In genomic region chr9:127763918-127764384, GRCh38 we compare ENCODE assay signal across 8 cellular contexts. TPM values are rescaled to one million over a fixed set of nuclear protein-coding genes. Genes with fewer than 3 reads are reported as not detected.
DNase-seq lines count a peak whose midpoint lies in the region; ATAC-seq and TF ChIP-seq lines count a peak whose summit lies in the region.

No MANE protein-coding gene starts in this region.

- H3K27ac ChIP-seq in A673 (ENCODE audit: low read depth, low read length, poor library complexity, severe bottlenecking), result no peak overlapping the region
- no peak overlapping the region for H3K27ac ChIP-seq in GM23248
- peak overlapping the region; percentile 73 to 97 (median 88) for H3K27ac ChIP-seq in heart right ventricle

- TF ChIP-seq CTCF in A673 (conservative IDR thresholded peaks at IDR 0.05; ENCODE audit: low read depth, low read length), result peak; percentile 45
- TF ChIP-seq CTCF in heart right ventricle (IDR thresholded peaks at IDR 0.05), result peak; percentile 20 to 66 (median 55)

- POLR2A ChIA-PET in A673 (lab: Charles Lee; ENCODE audit: low non-redundant PET), result no interaction called here
- POLR2A ChIA-PET in activated CD8-positive, alpha-beta T cell treated with anti-CD3 and anti-CD28 coated beads, Interleukin-2, amount 10 ng/mL, durations not matched to agents 7 days and 5 days (lab: Charles Lee), result interaction anchor here (0.7 to 1.0 kb wide), 2 partner anchors 22 to 54 kb away, joined by 4 read pairs; partner anchors contain the start of gene CDK9

- H3K9me3 Mint-ChIP-seq in activated CD8-positive, alpha-beta T cell treated with anti-CD3 and anti-CD28 coated beads, Interleukin-2, amount 10 ng/mL, durations not matched to agents 7 days and 5 days (ENCODE audit: insufficient read depth), result no peaks in the 10 kb centered on the region
- no peaks in the 10 kb centered on the region for H3K9me3 Mint-ChIP-seq in stimulated activated effector memory CD8-positive, alpha-beta T cell treated with anti-CD3 and anti-CD28 coated beads, Interleukin-12 subunit alpha, Interleukin-12 subunit beta, amount 100 ng/mL, for 72 hours

- no peaks in the 10 kb centered on the region for H3F3A ChIP-seq in GM23248 (ENCODE audit: insufficient read depth)

- no peaks in the 10 kb centered on the region for H3K27me3 Mint-ChIP-seq in activated CD8-positive, alpha-beta T cell treated with anti-CD3 and anti-CD28 coated beads, Interleukin-2, amount 10 ng/mL, durations not matched to agents 7 days and 5 days (ENCODE audit: low read depth)

- H3K4me3 ChIP-seq in A673 (ENCODE audit: low read depth, low read length, poor library complexity, severe bottlenecking) (no peak overlapping the region), GM23248 (no peak overlapping the region), heart right ventricle (peak overlapping the region in 1 of 10 donors; percentile 54)

- H3K4me2 ChIP-seq in GM23248 (ENCODE audit: unreplicated experiment), result no peak overlapping the region

- H3K79me2 ChIP-seq in GM23248 (ENCODE audit: insufficient read depth), result no peaks in the 10 kb centered on the region

- no peak overlapping the region for H3K4me3 Mint-ChIP-seq in activated CD8-positive, alpha-beta T cell treated with anti-CD3 and anti-CD28 coated beads, Interleukin-2, amount 10 ng/mL, durations not matched to agents 7 days and 5 days
- H3K4me3 Mint-ChIP-seq in stimulated activated effector memory CD8-positive, alpha-beta T cell treated with anti-CD3 and anti-CD28 coated beads, Interleukin-12 subunit alpha, Interleukin-12 subunit beta, amount 100 ng/mL, for 72 hours, result no peak overlapping the region

- peak; percentile 45 for ATAC-seq in activated CD8-positive, alpha-beta T cell treated with anti-CD3 and anti-CD28 coated beads, Interleukin-2, amount 10 ng/mL, durations not matched to agents 7 days and 5 days
- peak; percentile 60 to 86 (median 76) for ATAC-seq in heart right ventricle
- ATAC-seq in stimulated activated effector memory CD8-positive, alpha-beta T cell treated with anti-CD3 and anti-CD28 coated beads, Interleukin-12 subunit alpha, Interleukin-12 subunit beta, amount 100 ng/mL, for 72 hours, result peak; percentile 74

- no peak overlapping the region for H2AFZ ChIP-seq in GM23248

- no peaks in the 10 kb centered on the region for H4K20me1 ChIP-seq in GM23248 (ENCODE audit: insufficient read depth)

- H3K36me3 Mint-ChIP-seq in activated CD8-positive, alpha-beta T cell treated with anti-CD3 and anti-CD28 coated beads, Interleukin-2, amount 10 ng/mL, durations not matched to agents 7 days and 5 days (ENCODE audit: low read depth), result peaks cover 76% of the 10 kb centered on the region
- H3K36me3 Mint-ChIP-seq in stimulated activated effector memory CD8-positive, alpha-beta T cell treated with anti-CD3 and anti-CD28 coated beads, Interleukin-12 subunit alpha, Interleukin-12 subunit beta, amount 100 ng/mL, for 72 hours, result peaks cover 94% of the 10 kb centered on the region

- H3K4me1 Mint-ChIP-seq in activated CD8-positive, alpha-beta T cell treated with anti-CD3 and anti-CD28 coated beads, Interleukin-2, amount 10 ng/mL, durations not matched to agents 7 days and 5 days (ENCODE audit: low read depth), result peaks cover 58% of the 10 kb centered on the region
- peaks cover 69% of the 10 kb centered on the region for H3K4me1 Mint-ChIP-seq in stimulated activated effector memory CD8-positive, alpha-beta T cell treated with anti-CD3 and anti-CD28 coated beads, Interleukin-12 subunit alpha, Interleukin-12 subunit beta, amount 100 ng/mL, for 72 hours

- H3K27me3 ChIP-seq in A673 (replicated peaks; ENCODE audit: insufficient read depth, low read depth, low read length, poor library complexity) (no peaks in the 10 kb centered on the region), GM23248 (replicated peaks; ENCODE audit: insufficient read depth) (peaks cover 4% of the 10 kb centered on the region; the same call in 1 of the 2 replicates), heart right ventricle (peaks cover 0 to 4% (median 0%) of the 10 kb centered on the region in 7 donors)

- no TSS peak for BruUV-seq in A673 (replicated peaks; lab: Mats Ljungman, UMichigan)

- WGBS in GM23248 (ENCODE audit: low coverage in 1 of 2, low lambda C conversion rate in 2 of 2, missing lambda C conversion rate in 2 of 2), 2 experiments, result 26 to 27% methylated on average over 7 of the region's 7 CpGs
- 30 to 37% methylated on average over 7 of the region's 7 CpGs for WGBS in heart right ventricle, 2 donors

- no peaks in the 10 kb centered on the region for H3K9me3 ChIP-seq in A673 (ENCODE audit: low read depth, low read length, poor library complexity, severe bottlenecking)
- no peaks in the 10 kb centered on the region for H3K9me3 ChIP-seq in GM23248 (ENCODE audit: low read depth)
- H3K9me3 ChIP-seq in heart right ventricle, result no peaks in the 10 kb centered on the region

- H3K9me2 ChIP-seq in GM23248 (ENCODE audit: insufficient read depth), result no peaks in the 10 kb centered on the region

- H3K36me3 ChIP-seq in A673 (ENCODE audit: insufficient read depth, low read length, poor library complexity, severe bottlenecking), result no peaks in the 10 kb centered on the region
- H3K36me3 ChIP-seq in GM23248 (ENCODE audit: low read depth), result no peaks in the 10 kb centered on the region
- peaks cover 0 to 42% (median 0%) of the 10 kb centered on the region in 9 donors for H3K36me3 ChIP-seq in heart right ventricle

- intact Hi-C loops in A673 (cut with micrococcal nuclease; ENCODE audit: unreplicated experiment) (no loop called here), heart right ventricle (cut with DNase I) (loop anchor here in 1 of 10 donors (5.0 kb wide), 1 partner anchor 93 kb away; no protein-coding TSS in a partner anchor)

- in situ Hi-C loops in GM23248 (cut with MboI), result no loop called here

- CTCF ChIA-PET in A673 (lab: Charles Lee), result no interaction called here
- CTCF ChIA-PET in activated CD8-positive, alpha-beta T cell treated with anti-CD3 and anti-CD28 coated beads, Interleukin-2, amount 10 ng/mL, durations not matched to agents 7 days and 5 days (lab: Charles Lee), result interaction anchor here (0.9 to 11.1 kb wide), 8 partner anchors 15 to 158 kb away, joined by 3 to 102 read pairs (median 4); partner anchors contain the start of genes CDK9, ENG and TOR2A

- DNase-seq in A673 (ENCODE audit: low spot score) (no peak), GM23248 (peak; percentile 21), heart right ventricle (peak; percentile 73 to 85), SIG-M5 treated with dmso at 0.1 percent for 504 hours (lab: John Stamatoyannopoulos, UW; ENCODE audit: unreplicated experiment) (no peak), NCI-H1048 (lab: John Stamatoyannopoulos, UW) (no peak), NCI-H2107 (lab: John Stamatoyannopoulos, UW) (no peak)
- DNase-seq in activated CD8-positive, alpha-beta T cell treated with anti-CD3 and anti-CD28 coated beads, Interleukin-2, amount 10 ng/mL, durations not matched to agents 7 days and 5 days, result peak; percentile 42
- no peak for DNase-seq in stimulated activated effector memory CD8-positive, alpha-beta T cell treated with anti-CD3 and anti-CD28 coated beads, Interleukin-12 subunit alpha, Interleukin-12 subunit beta, amount 100 ng/mL, for 72 hours (ENCODE audit: low spot score in 2 of 2)

- H3K27ac Mint-ChIP-seq in activated CD8-positive, alpha-beta T cell treated with anti-CD3 and anti-CD28 coated beads, Interleukin-2, amount 10 ng/mL, durations not matched to agents 7 days and 5 days, result peak overlapping the region; percentile 57
- H3K27ac Mint-ChIP-seq in stimulated activated effector memory CD8-positive, alpha-beta T cell treated with anti-CD3 and anti-CD28 coated beads, Interleukin-12 subunit alpha, Interleukin-12 subunit beta, amount 100 ng/mL, for 72 hours, result peak overlapping the region; percentile 85

- no peak overlapping the region for H3K9ac ChIP-seq in GM23248

- H3K4me1 ChIP-seq in A673 (ENCODE audit: insufficient read depth, low read length, poor library complexity, severe bottlenecking) (no peaks in the 10 kb centered on the region), GM23248 (ENCODE audit: insufficient read depth) (no peaks in the 10 kb centered on the region), heart right ventricle (peaks cover 13 to 99% (median 81%) of the 10 kb centered on the region in 9 donors)

RNA-seq across cellular contexts. Expression of gene SH2D3C, which starts 14.5 kb away (rescaled TPM):
- total RNA-seq in A673 (2021) (not detected in 2 replicates), heart right ventricle (10 to 100 TPM; 10.9 to 26.0 (median 17.7) TPM)
- not detected in 2 replicates for total RNA-seq in GM23248 (2014; rRNA removed; shearing (Covaris generic))
- polyA plus RNA-seq in GM23248 (2016; fragmentation: Nextera tagmentation; extraction: Ambion mirVana) (not detected in 2 replicates), heart right ventricle (10 to 100 TPM; 30.1 to 36.7 TPM)
- 10 to 100 TPM; 75.6 to 77.5 TPM for total RNA-seq in activated CD8-positive, alpha-beta T cell treated with anti-CD3 and anti-CD28 coated beads, Interleukin-2, amount 10 ng/mL, durations not matched to agents 7 days and 5 days

RNA-seq across cellular contexts. Expression of gene CDK9, which starts 21.9 kb away (rescaled TPM):
- total RNA-seq in A673 (2021) (68.0 and 77.7 TPM in 2 replicates), heart right ventricle (10 to 100 TPM; 30.9 to 59.0 (median 44.1) TPM)
- 43.7 and 59.8 TPM in 2 replicates for total RNA-seq in GM23248 (2014; rRNA removed; shearing (Covaris generic))
- polyA plus RNA-seq in GM23248 (2016; fragmentation: Nextera tagmentation; extraction: Ambion mirVana) (58.9 and 59.7 TPM in 2 replicates), heart right ventricle (10 to 100 TPM; 32.5 to 47.7 TPM)
- 100 to 1,000 TPM; 132 to 136 TPM for total RNA-seq in activated CD8-positive, alpha-beta T cell treated with anti-CD3 and anti-CD28 coated beads, Interleukin-2, amount 10 ng/mL, durations not matched to agents 7 days and 5 days

RNA-seq across cellular contexts. Expression of gene TOR2A, which starts 28.9 kb away (rescaled TPM):
- total RNA-seq in A673 (2021), result 9.1 and 9.2 TPM in 2 replicates
- total RNA-seq in GM23248 (2014; rRNA removed; shearing (Covaris generic)), result 2.9 and 9.0 TPM in 2 replicates
- 9.2 and 10.3 TPM in 2 replicates for polyA plus RNA-seq in GM23248 (2016; fragmentation: Nextera tagmentation; extraction: Ambion mirVana)
- total RNA-seq in activated CD8-positive, alpha-beta T cell treated with anti-CD3 and anti-CD28 coated beads, Interleukin-2, amount 10 ng/mL, durations not matched to agents 7 days and 5 days, result 10 to 100 TPM; 27.0 to 29.1 TPM
- total RNA-seq in heart right ventricle, result 1 to 10 TPM; 1.5 to 6.3 (median 2.2) TPM
- polyA plus RNA-seq in heart right ventricle, result 1 to 10 TPM; 6.9 to 7.6 TPM

RNA-seq across cellular contexts. Expression of gene FPGS, which starts 38.7 kb away (rescaled TPM):
- total RNA-seq in A673 (2021) (74.9 and 78.2 TPM in 2 replicates), heart right ventricle (10 to 100 TPM; 40.2 to 58.5 (median 46.5) TPM)
- total RNA-seq in GM23248 (2014; rRNA removed; shearing (Covaris generic)), result 67.7 and 80.4 TPM in 2 replicates
- polyA plus RNA-seq in GM23248 (2016; fragmentation: Nextera tagmentation; extraction: Ambion mirVana) (60.2 and 71.4 TPM in 2 replicates), heart right ventricle (10 to 100 TPM; 40.7 to 45.5 TPM)
- total RNA-seq in activated CD8-positive, alpha-beta T cell treated with anti-CD3 and anti-CD28 coated beads, Interleukin-2, amount 10 ng/mL, durations not matched to agents 7 days and 5 days, result 10 to 100 TPM; 91.5 to 98.3 TPM

RNA-seq across cellular contexts. Expression of gene TTC16, which starts 48.1 kb away (rescaled TPM):
- total RNA-seq in A673 (2021) (not detected in 2 replicates), heart right ventricle (under 1 TPM in 9 of 10 donors, not detected in 1; 0.04 to 0.61 (median 0.32) TPM)
- total RNA-seq in GM23248 (2014; rRNA removed; shearing (Covaris generic)), result not detected in 2 replicates
- polyA plus RNA-seq in GM23248 (2016; fragmentation: Nextera tagmentation; extraction: Ambion mirVana) (0.05 and 0.06 TPM in 2 replicates), heart right ventricle (1 to 10 TPM in 1 of 2 donors, under 1 TPM in 1; 0.04 to 1.4 TPM)
- total RNA-seq in activated CD8-positive, alpha-beta T cell treated with anti-CD3 and anti-CD28 coated beads, Interleukin-2, amount 10 ng/mL, durations not matched to agents 7 days and 5 days, result 1 to 10 TPM; 4.7 to 5.0 TPM

Comparison
In these comparisons a context has a peak if more than half of its experiments do, and no peak if none do; other contexts are left out.
1. DNase-seq: peak in GM23248 (single experiment), activated CD8-positive, alpha-beta T cell treated with anti-CD3 and anti-CD28 coated beads, Interleukin-2, amount 10 ng/mL, durations not matched to agents 7 days and 5 days (single experiment) and heart right ventricle (2 of 2); none in A673 (single experiment), stimulated activated effector memory CD8-positive, alpha-beta T cell treated with anti-CD3 and anti-CD28 coated beads, Interleukin-12 subunit alpha, Interleukin-12 subunit beta, amount 100 ng/mL, for 72 hours (0 of 2), SIG-M5 treated with dmso at 0.1 percent for 504 hours (single experiment), NCI-H1048 (single experiment) and NCI-H2107 (single experiment).
2. H3K27ac ChIP-seq: peak in heart right ventricle (10 of 10); none in A673 (single experiment) and GM23248 (single experiment).
3. Peak in every context shown above with its lines, with median percentiles within 50 percentile points of each other: ATAC-seq.